1 cellular context compared by ENCODE assay signal in the genomic region with DNA sequence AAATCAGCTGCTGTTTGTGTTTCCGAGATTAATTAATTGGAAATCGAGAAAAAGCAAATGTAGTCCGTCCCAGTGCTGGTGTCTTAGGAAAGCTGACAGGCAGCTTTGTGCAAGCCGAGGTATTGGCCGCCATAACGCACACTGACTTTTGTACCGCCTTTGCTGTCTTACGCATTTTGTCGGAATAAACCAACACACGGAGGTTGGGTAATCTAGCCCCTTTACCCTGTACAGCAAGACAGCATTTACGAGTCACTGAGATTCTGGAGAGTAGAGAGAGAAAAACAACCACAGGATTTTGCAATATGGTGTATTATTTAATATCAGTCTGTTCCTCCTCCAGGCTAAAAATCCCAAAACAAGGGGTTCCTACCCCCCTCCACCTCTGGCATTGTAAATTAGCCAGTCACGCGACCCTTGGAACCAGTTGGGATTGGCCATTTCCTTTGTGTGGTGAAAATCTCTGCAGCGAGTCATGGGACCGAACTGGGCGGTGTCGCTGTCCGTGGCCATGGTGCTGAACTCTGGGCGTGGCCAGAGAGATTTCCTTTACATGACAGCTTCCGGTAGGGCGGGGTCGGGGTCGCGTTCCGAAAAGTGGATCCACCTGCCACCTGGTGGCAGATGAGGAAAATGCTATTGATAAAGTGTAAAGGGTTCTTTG.
TF ChIP-seq lines count a peak whose summit lies in the region.

No MANE protein-coding gene starts in this region.

TF ChIP-seq in HCT116, 20 proteins besides CTCF, POLR2A, EP300 and RAD21 (continued from another document):
- TF ChIP-seq, protein P1, sequence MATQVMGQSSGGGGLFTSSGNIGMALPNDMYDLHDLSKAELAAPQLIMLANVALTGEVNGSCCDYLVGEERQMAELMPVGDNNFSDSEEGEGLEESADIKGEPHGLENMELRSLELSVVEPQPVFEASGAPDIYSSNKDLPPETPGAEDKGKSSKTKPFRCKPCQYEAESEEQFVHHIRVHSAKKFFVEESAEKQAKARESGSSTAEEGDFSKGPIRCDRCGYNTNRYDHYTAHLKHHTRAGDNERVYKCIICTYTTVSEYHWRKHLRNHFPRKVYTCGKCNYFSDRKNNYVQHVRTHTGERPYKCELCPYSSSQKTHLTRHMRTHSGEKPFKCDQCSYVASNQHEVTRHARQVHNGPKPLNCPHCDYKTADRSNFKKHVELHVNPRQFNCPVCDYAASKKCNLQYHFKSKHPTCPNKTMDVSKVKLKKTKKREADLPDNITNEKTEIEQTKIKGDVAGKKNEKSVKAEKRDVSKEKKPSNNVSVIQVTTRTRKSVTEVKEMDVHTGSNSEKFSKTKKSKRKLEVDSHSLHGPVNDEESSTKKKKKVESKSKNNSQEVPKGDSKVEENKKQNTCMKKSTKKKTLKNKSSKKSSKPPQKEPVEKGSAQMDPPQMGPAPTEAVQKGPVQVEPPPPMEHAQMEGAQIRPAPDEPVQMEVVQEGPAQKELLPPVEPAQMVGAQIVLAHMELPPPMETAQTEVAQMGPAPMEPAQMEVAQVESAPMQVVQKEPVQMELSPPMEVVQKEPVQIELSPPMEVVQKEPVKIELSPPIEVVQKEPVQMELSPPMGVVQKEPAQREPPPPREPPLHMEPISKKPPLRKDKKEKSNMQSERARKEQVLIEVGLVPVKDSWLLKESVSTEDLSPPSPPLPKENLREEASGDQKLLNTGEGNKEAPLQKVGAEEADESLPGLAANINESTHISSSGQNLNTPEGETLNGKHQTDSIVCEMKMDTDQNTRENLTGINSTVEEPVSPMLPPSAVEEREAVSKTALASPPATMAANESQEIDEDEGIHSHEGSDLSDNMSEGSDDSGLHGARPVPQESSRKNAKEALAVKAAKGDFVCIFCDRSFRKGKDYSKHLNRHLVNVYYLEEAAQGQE (IDR thresholded peaks at IDR 0.05; ENCODE audit: low read depth) = peak; percentile 97
- TF ChIP-seq SP1 (IDR thresholded peaks at IDR 0.05; ENCODE audit: low read depth) (peak; percentile 66; the same call in 1 of the 2 replicates), SIN3A (IDR thresholded peaks at IDR 0.05; ENCODE audit: low read depth) (peak; percentile 79), ZFX (IDR thresholded peaks at IDR 0.05) (no peak), CEBPB (IDR thresholded peaks at IDR 0.05; ENCODE audit: low read depth) (peak; percentile 17; the same call in 1 of the 2 replicates), SRF (IDR thresholded peaks at IDR 0.05; ENCODE audit: low read depth) (peak; percentile 21; the same call in 1 of the 2 replicates), EZH2phosphoT487 (IDR thresholded peaks at IDR 0.05; ENCODE audit: borderline replicate concordance) (no peak)
